In the genomic region with DNA sequence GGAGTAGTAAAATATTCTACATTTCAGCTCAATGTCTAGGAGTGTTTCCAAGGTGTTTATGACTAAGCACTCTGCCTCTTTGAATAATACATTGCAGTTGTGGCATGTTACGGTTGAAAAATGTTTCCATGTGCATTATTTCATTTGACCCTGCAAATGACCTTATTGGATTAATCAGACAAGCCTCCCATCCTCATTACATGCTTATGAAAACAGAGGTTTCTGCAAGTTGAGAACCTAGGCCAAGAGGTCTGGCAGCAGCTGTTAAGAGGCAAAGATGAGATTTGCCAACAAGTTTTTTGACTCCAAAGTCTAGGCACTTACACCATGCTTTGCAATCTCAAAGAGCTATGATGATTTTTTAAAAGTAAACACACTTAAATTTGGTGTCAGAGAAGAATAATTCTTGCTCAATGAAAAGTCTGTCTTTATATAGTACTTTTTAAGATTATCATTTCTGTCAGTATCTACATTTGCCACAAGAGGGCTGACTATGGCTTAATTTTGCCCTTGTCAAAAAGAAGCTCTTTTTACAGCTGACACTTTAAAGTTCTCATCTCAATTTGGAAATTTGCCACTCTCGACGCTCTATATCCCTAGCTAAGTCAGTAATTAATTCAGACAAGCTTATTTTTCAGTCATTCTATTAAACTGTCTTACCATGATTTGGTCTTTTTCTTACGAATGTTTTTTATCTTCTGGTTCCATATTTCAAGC, we compare ENCODE assay signal across 10 cellular contexts.
DNase-seq lines count a peak whose midpoint lies in the region; ATAC-seq and TF ChIP-seq lines count a peak whose summit lies in the region.
"Had no signal": no experiment of that assay in that cellular context is flagged by ENCODE, and none has a peak within 500 bp of the region (broad histone marks: within the 10 kb centered on the region; RNA-seq: fewer than 3 reads in every experiment).

No MANE protein-coding gene starts in this region.

- H3K9me3 ChIP-seq in SU-DHL-6 (ENCODE audit: insufficient read depth, low read length) (no peaks in the 10 kb centered on the region), lower lobe of right lung (no peaks in the 10 kb centered on the region), ovary (no peaks in the 10 kb centered on the region)

- H2AFZ ChIP-seq in SU-DHL-6 (ENCODE audit: low read depth, low read length, severe bottlenecking) = no peak overlapping the region

- no peak for ATAC-seq in lower lobe of right lung
- no peak for ATAC-seq in HG03135 (IDR thresholded peaks at IDR 0.05; ENCODE audit: unreplicated experiment)
- ATAC-seq: activated naive CD8-positive, alpha-beta T cell treated with anti-CD3 and anti-CD28 coated beads, Interleukin-2, amount 50 U/mL, for 24 hours had no signal

- no peak overlapping the region for H3K4me3 ChIP-seq in SU-DHL-6 (ENCODE audit: insufficient read depth, low read length, poor library complexity, severe bottlenecking)
- no peak overlapping the region for H3K4me3 ChIP-seq in lower lobe of right lung
- no peak overlapping the region for H3K4me3 ChIP-seq in ovary

- H3K27ac ChIP-seq in SU-DHL-6 (ENCODE audit: low read depth, low read length) (no peak overlapping the region), lower lobe of right lung (no peak overlapping the region), ovary (no peak overlapping the region)

- no peaks in the 10 kb centered on the region for H4K20me1 ChIP-seq in SU-DHL-6 (ENCODE audit: low read depth, low read length)

- DNase-seq in DMS114 treated with DMSO at 0.1 percent for 48 hours (lab: John Stamatoyannopoulos, UW; ENCODE audit: unreplicated experiment) (peak; percentile 33), HT-29 (ENCODE audit: low spot score) (peak; percentile 26), lower lobe of right lung (no peak), ovary (no peak), cerebellar nuclear complex (lab: John Stamatoyannopoulos, UW) (no peak)
- DNase-seq in stimulated activated CD4-positive, alpha-beta T cell treated with anti-CD3 and anti-CD28 coated beads, Interleukin-15, amount 100 ng/mL, for 24 hours = no peak
- DNase-seq: activated naive CD8-positive, alpha-beta T cell treated with anti-CD3 and anti-CD28 coated beads, Interleukin-2, amount 50 U/mL, for 24 hours; SIG-M5 had no signal

- TF ChIP-seq CTCF in SU-DHL-6 (IDR thresholded peaks at IDR 0.05; ENCODE audit: insufficient read depth, low read length, poor library complexity, severe bottlenecking) (peak; percentile 15), lower lobe of right lung (IDR thresholded peaks at IDR 0.05) (peak; percentile 12), ovary (IDR thresholded peaks at IDR 0.05) (no peak)

- H3K4me1 ChIP-seq in lower lobe of right lung (no peaks in the 10 kb centered on the region), ovary (ENCODE audit: insufficient read depth) (no peaks in the 10 kb centered on the region)

- no peaks in the 10 kb centered on the region for H3F3A ChIP-seq in SU-DHL-6 (ENCODE audit: insufficient read depth)

- no peak for TF ChIP-seq EP300 in ovary (IDR thresholded peaks at IDR 0.05)

- H3K4me2 ChIP-seq in SU-DHL-6 (ENCODE audit: low read depth, low read length, poor library complexity, severe bottlenecking) = no peak overlapping the region

- no peak for TF ChIP-seq POLR2A in ovary (IDR thresholded peaks at IDR 0.05)

- intact Hi-C loops in lower lobe of right lung (cut with DNase I) (no loop called here), ovary (cut with DNase I) (no loop called here)

- H3K27me3 ChIP-seq in SU-DHL-6 (ENCODE audit: low read length) (no peaks in the 10 kb centered on the region), lower lobe of right lung (ENCODE audit: low read depth) (no peaks in the 10 kb centered on the region), ovary (no peaks in the 10 kb centered on the region)

- H3K9ac ChIP-seq in SU-DHL-6 (ENCODE audit: low read length) = no peak overlapping the region

- H3K9me2 ChIP-seq in SU-DHL-6 (replicated peaks; ENCODE audit: insufficient read depth, low read length) = no peaks in the 10 kb centered on the region

- no peaks in the 10 kb centered on the region for H3K79me2 ChIP-seq in SU-DHL-6 (ENCODE audit: insufficient read depth, low read length)

- WGBS in ovary, 3 donors = 36 to 40% (median 38%) methylated on average over 4 of the region's 4 CpGs

- H3K36me3 ChIP-seq in SU-DHL-6 (ENCODE audit: low read length) (no peaks in the 10 kb centered on the region), lower lobe of right lung (no peaks in the 10 kb centered on the region), ovary (no peaks in the 10 kb centered on the region)

Comparison
In these comparisons a context has a peak if more than half of its experiments do, and no peak if none do; other contexts are left out.
1. DNase-seq: peak in DMS114 treated with DMSO at 0.1 percent for 48 hours (single experiment) and HT-29 (single experiment); none in lower lobe of right lung (single experiment), ovary (0 of 5), stimulated activated CD4-positive, alpha-beta T cell treated with anti-CD3 and anti-CD28 coated beads, Interleukin-15, amount 100 ng/mL, for 24 hours (single experiment) and cerebellar nuclear complex (0 of 2).
2. CTCF ChIP-seq: peak in SU-DHL-6 (single experiment) and lower lobe of right lung (single experiment); none in ovary (0 of 3).